Comparison of ENCODE assay signal across 1 cellular context in the genomic region with DNA sequence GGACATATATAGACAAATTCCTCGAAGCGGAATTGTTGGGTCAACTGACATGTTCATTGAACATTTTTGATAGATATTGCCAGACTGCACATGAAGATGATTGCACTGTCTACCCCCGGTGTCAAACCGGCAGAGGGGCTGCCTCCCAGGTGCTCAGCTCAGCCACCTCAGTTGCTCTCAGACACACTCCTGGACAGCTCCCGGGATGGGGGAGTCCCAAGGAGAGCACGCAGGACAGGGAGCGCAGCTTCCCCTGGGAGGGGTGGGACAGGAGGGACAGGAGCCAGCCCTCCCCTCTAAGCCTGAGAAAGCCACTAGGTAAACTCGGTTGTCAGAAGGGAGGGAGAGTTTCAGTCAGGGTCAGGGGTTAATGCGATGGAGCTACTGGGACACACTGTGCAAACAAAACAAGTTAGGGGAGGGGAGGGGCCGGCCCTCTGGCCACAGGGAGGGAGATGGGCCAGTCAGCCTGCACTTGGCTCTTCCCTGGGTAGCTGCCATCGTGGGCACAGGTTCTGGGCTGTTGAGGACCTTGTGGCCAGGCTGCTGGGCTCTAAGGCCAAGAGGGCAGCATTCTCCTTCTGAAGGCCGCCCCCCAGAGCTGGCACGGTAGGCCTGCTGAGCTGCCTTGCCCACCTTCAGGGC.
A peak's percentile ranks its signal among the peaks of the same experiment; 100 is the strongest.
TF ChIP-seq lines count a peak whose summit lies in the region.

No MANE protein-coding gene starts in this region.

TF ChIP-seq in A549, 52 proteins besides CTCF, POLR2A, EP300 and RAD21 (continued from another document):
- TF ChIP-seq, protein P1, sequence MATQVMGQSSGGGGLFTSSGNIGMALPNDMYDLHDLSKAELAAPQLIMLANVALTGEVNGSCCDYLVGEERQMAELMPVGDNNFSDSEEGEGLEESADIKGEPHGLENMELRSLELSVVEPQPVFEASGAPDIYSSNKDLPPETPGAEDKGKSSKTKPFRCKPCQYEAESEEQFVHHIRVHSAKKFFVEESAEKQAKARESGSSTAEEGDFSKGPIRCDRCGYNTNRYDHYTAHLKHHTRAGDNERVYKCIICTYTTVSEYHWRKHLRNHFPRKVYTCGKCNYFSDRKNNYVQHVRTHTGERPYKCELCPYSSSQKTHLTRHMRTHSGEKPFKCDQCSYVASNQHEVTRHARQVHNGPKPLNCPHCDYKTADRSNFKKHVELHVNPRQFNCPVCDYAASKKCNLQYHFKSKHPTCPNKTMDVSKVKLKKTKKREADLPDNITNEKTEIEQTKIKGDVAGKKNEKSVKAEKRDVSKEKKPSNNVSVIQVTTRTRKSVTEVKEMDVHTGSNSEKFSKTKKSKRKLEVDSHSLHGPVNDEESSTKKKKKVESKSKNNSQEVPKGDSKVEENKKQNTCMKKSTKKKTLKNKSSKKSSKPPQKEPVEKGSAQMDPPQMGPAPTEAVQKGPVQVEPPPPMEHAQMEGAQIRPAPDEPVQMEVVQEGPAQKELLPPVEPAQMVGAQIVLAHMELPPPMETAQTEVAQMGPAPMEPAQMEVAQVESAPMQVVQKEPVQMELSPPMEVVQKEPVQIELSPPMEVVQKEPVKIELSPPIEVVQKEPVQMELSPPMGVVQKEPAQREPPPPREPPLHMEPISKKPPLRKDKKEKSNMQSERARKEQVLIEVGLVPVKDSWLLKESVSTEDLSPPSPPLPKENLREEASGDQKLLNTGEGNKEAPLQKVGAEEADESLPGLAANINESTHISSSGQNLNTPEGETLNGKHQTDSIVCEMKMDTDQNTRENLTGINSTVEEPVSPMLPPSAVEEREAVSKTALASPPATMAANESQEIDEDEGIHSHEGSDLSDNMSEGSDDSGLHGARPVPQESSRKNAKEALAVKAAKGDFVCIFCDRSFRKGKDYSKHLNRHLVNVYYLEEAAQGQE (IDR thresholded peaks at IDR 0.05), result peak; percentile 63
